In genomic region chr1:53850082-53850673, GRCh38 we compare ENCODE assay signal across 26 cellular contexts. TPM values are rescaled to one million over a fixed set of nuclear protein-coding genes. Genes with fewer than 3 reads are reported as not detected.
DNase-seq lines count a peak whose midpoint lies in the region; ATAC-seq, FAIRE-seq and TF ChIP-seq lines count a peak whose summit lies in the region.
"Had no signal": no experiment of that assay in that cellular context is flagged by ENCODE, and none has a peak within 500 bp of the region (broad histone marks: within the 10 kb centered on the region; RNA-seq: fewer than 3 reads in every experiment).

No MANE protein-coding gene starts in this region.

- H3K4me3 ChIP-seq in HepG2 (replicated peaks in 1 of 3; ENCODE audit: insufficient read depth in 1 of 3, low read depth in 2 of 3, low read length in 3 of 3) (no peak overlapping the region), right lobe of liver (no peak overlapping the region), heart right ventricle (no peak overlapping the region)
- H3K4me3 ChIP-seq: A549 had no signal

- H3K27me3 ChIP-seq in HepG2 (ENCODE audit: control insufficient read depth in 1 of 2, insufficient read depth in 2 of 2, low read length in 2 of 2) (no peaks in the 10 kb centered on the region), right lobe of liver (no peaks in the 10 kb centered on the region), heart right ventricle (no peaks in the 10 kb centered on the region)

- no peaks in the 10 kb centered on the region for H4K20me1 ChIP-seq in HepG2 (ENCODE audit: insufficient read depth, low read length)

- in situ Hi-C loops in HepG2 (cut with HindIII; ENCODE audit: extremely low pct_ligation_motif_present, low pct_unique_long_range_greater_than_20kb), result no loop called here

- peaks cover 13% of the 10 kb centered on the region for H3K4me1 Mint-ChIP-seq in neural crest cell

- peak overlapping the region; percentile 56 for H3K4me3 Mint-ChIP-seq in neural crest cell
- H3K4me3 Mint-ChIP-seq: CD4-positive, alpha-beta T cell; HFFc6 had no signal

- H3K79me2 ChIP-seq in HepG2 (ENCODE audit: insufficient read depth, low read length), result no peaks in the 10 kb centered on the region

- TF ChIP-seq POLR2A in HepG2 (IDR thresholded peaks at IDR 0.05; ENCODE audit: insufficient read depth in 1 of 2, low read depth in 2 of 2, low read length in 2 of 2), result no peak
- no peak for TF ChIP-seq POLR2A in right lobe of liver (IDR thresholded peaks at IDR 0.05)

- TF ChIP-seq CTCF in HepG2 (CRISPR knock-in tag; IDR thresholded peaks at IDR 0.05) (no peak), right lobe of liver (IDR thresholded peaks at IDR 0.05) (no peak), neural crest cell (conservative IDR thresholded peaks at IDR 0.05) (no peak), heart right ventricle (IDR thresholded peaks at IDR 0.05) (no peak)

- no peak overlapping the region for H3K9ac ChIP-seq in HepG2 (ENCODE audit: insufficient read depth, low read depth, low read length)

- CTCF ChIA-PET in HepG2 (lab: Yijun Ruan, JAX; ENCODE audit: low intra/inter-chr PET ratio, low total read pairs), result no interaction called here

- H3K36me3 Mint-ChIP-seq in neural crest cell (ENCODE audit: low read depth), result peaks cover 34% of the 10 kb centered on the region

- ATAC-seq in HepG2 (no peak), right lobe of liver (no peak), heart right ventricle (no peak)
- ATAC-seq: A549, HCT116 had no signal

- peaks cover 10% of the 10 kb centered on the region for H3K4me1 ChIP-seq in HepG2 (ENCODE audit: insufficient read depth, low read length)
- no peaks in the 10 kb centered on the region for H3K4me1 ChIP-seq in right lobe of liver
- H3K4me1 ChIP-seq in heart right ventricle, result no peaks in the 10 kb centered on the region
- H3K4me1 ChIP-seq: A549 had no signal

- BruUV-seq in HepG2 (replicated peaks; lab: Mats Ljungman, UMichigan), result no TSS peak

- H3K4me2 ChIP-seq in HepG2 (ENCODE audit: low read depth, low read length), result no peak overlapping the region
- H3K4me2 ChIP-seq: A549 had no signal

- DNase-seq in HepG2 (ENCODE audit: low spot score), result no peak
- no peak for DNase-seq in right lobe of liver
- DNase-seq in left kidney (ENCODE audit: low read depth, low spot score), result peak; percentile 25
- peak; percentile 17 for DNase-seq in neural crest cell (ENCODE audit: low read depth, low spot score)
- DNase-seq in NCI-H1694 (lab: John Stamatoyannopoulos, UW), result no peak
- no peak for DNase-seq in globus pallidus (ENCODE audit: low spot score)
- DNase-seq in heart right ventricle, result no peak
- DNase-seq: AML-193; CD4-positive, alpha-beta T cell; DMS153; DMS79; GDM1; GOT3; H7; HFFc6; IMR-90 had no signal

- no peak overlapping the region for H2AFZ ChIP-seq in HepG2 (ENCODE audit: low read length)

- no peak for FAIRE-seq in HepG2 (lab: Jason Lieb, UNC)
- FAIRE-seq: A549, GM12892, GM18507 had no signal

- 91% methylated on average over 7 of the region's 7 CpGs for WGBS in HepG2 (ENCODE audit: low lambda C conversion rate)
- WGBS in right lobe of liver (ENCODE audit: insufficient coverage, low coverage, low lambda C conversion rate, missing lambda C conversion rate), result 78% methylated on average over 3 of the region's 7 CpGs
- WGBS in heart right ventricle, 2 donors, result 86 to 91% methylated on average over 7 of the region's 7 CpGs

- H3K9me3 ChIP-seq in HepG2 (ENCODE audit: low read length), result no peaks in the 10 kb centered on the region
- no peaks in the 10 kb centered on the region for H3K9me3 ChIP-seq in right lobe of liver
- no peaks in the 10 kb centered on the region for H3K9me3 ChIP-seq in heart right ventricle
- H3K9me3 ChIP-seq: A549 had no signal

- no peak for TF ChIP-seq EP300 in HepG2 (IDR thresholded peaks at IDR 0.05; ENCODE audit: low read depth in 2 of 2, low read length in 2 of 2)
- TF ChIP-seq EP300 in HepG2 (CRISPR knock-in tag; IDR thresholded peaks at IDR 0.05; ENCODE audit: borderline replicate concordance), result no peak

- no peak for TF ChIP-seq RAD21 in HepG2 (CRISPR knock-in tag; IDR thresholded peaks at IDR 0.05)

- intact Hi-C loops in HepG2 (cut with micrococcal nuclease; ENCODE audit: unreplicated experiment) (no loop called here), right lobe of liver (cut with DNase I) (no loop called here), heart right ventricle (cut with DNase I) (loop anchor here in 1 of 10 donors (10.0 kb wide), 1 partner anchor 965 kb away; no protein-coding TSS in a partner anchor)

- peak overlapping the region; percentile 37 for H3K27ac Mint-ChIP-seq in neural crest cell (ENCODE audit: unreplicated experiment)
- H3K27ac Mint-ChIP-seq: CD4-positive, alpha-beta T cell; HFFc6 had no signal

- H3K27ac ChIP-seq in HepG2 (ENCODE audit: extremely low read length, insufficient read depth, low read length), result no peak overlapping the region
- H3K27ac ChIP-seq in right lobe of liver, result no peak overlapping the region
- no peak overlapping the region for H3K27ac ChIP-seq in heart right ventricle
- H3K27ac ChIP-seq: 22Rv1, A549, C4-2B, HL-60 had no signal

- H3K9me3 Mint-ChIP-seq in neural crest cell, result peaks cover 8% of the 10 kb centered on the region
- H3K9me3 Mint-ChIP-seq: CD4-positive, alpha-beta T cell; HFFc6 had no signal

- POLR2A ChIA-PET in HepG2 (lab: Yijun Ruan, JAX), result no interaction called here

- no peaks in the 10 kb centered on the region for H3K27me3 Mint-ChIP-seq in neural crest cell (ENCODE audit: low read depth)
- H3K27me3 Mint-ChIP-seq: CD4-positive, alpha-beta T cell had no signal

- peaks cover 4 to 6% of the 10 kb centered on the region in 2 experiments; a peak in 4 of 5 replicates for H3K36me3 ChIP-seq in HepG2 (replicated peaks in 1 of 2; ENCODE audit: control insufficient read depth in 1 of 2, insufficient read depth in 2 of 2, low read length in 2 of 2)
- H3K36me3 ChIP-seq in right lobe of liver, result peaks cover 0 to 29% (median 0%) of the 10 kb centered on the region in 4 donors
- peaks cover 0 to 47% (median 15%) of the 10 kb centered on the region in 9 donors for H3K36me3 ChIP-seq in heart right ventricle

RNA-seq across cellular contexts. Expression of gene NDC1, which starts 12.1 kb away (rescaled TPM):
- total RNA-seq in HepG2 (2016; rRNA removed; fragmentation: Illumina TruSeq; extraction: Trizol), result 44.6 and 50.9 TPM in 2 replicates
- 14.3 TPM in 2 replicates for total RNA-seq in HepG2 (2016; cell fraction: cytosol; rRNA removed; fragmentation: Illumina TruSeq; extraction: Trizol; ENCODE audit: low read depth)
- total RNA-seq in HepG2 (2016; cell fraction: insoluble cytoplasmic fraction; rRNA removed; fragmentation: Illumina TruSeq; extraction: Trizol), result 43.8 and 49.0 TPM in 2 replicates
- 24.9 and 31.6 TPM in 2 replicates for total RNA-seq in HepG2 (2016; cell fraction: membrane; rRNA removed; fragmentation: Illumina TruSeq; extraction: Trizol)
- total RNA-seq in HepG2 (2016; cell fraction: nucleus; rRNA removed; fragmentation: Illumina TruSeq; extraction: Trizol), result 44.8 and 50.7 TPM in 2 replicates
- 20.9 and 38.1 TPM in 2 replicates for polyA plus RNA-seq in HepG2 (2011; rRNA removed)
- 19.6 and 22.9 TPM in 2 replicates for polyA plus RNA-seq in HepG2 (2011; cell fraction: cytosol; rRNA removed)
- polyA plus RNA-seq in HepG2 (2011; cell fraction: nucleus; rRNA removed), result 7.1 and 8.4 TPM in 2 replicates
- 12.2 and 17.5 TPM in 2 replicates for polyA plus RNA-seq in HepG2 (2012)
- 3.9 and 4.1 TPM in 2 replicates for polyA plus RNA-seq in HepG2 (2016; cell fraction: cytosol; fragmentation: Illumina TruSeq; extraction: Trizol; ENCODE audit: low read depth)
- 28.2 and 29.8 TPM in 2 replicates for polyA plus RNA-seq in HepG2 (2016; cell fraction: insoluble cytoplasmic fraction; fragmentation: Illumina TruSeq; extraction: Trizol; ENCODE audit: low read depth)
- polyA plus RNA-seq in HepG2 (2016; cell fraction: membrane; fragmentation: Illumina TruSeq; extraction: Trizol; ENCODE audit: low read depth), result 11.7 and 13.0 TPM in 2 replicates
- polyA plus RNA-seq in HepG2 (2016; cell fraction: nucleus; fragmentation: Illumina TruSeq; extraction: Trizol; ENCODE audit: insufficient read depth, low read depth), result 44.5 and 45.2 TPM in 2 replicates
- 112 and 221 TPM in 2 replicates for polyA minus RNA-seq in HepG2 (2011; rRNA and poly(A)+ RNA removed; ENCODE audit: low replicate concordance)
- polyA minus RNA-seq in HepG2 (2011; cell fraction: cytosol; rRNA and poly(A)+ RNA removed), result 28.3 and 30.2 TPM in 2 replicates
- 15.7 and 18.4 TPM in 2 replicates for polyA minus RNA-seq in HepG2 (2011; cell fraction: nucleus; rRNA and poly(A)+ RNA removed)
- total RNA-seq in right lobe of liver, result 10 to 100 TPM in 2 of 6 experiments, 1 to 10 TPM in 4; 4.3 to 10.9 (median 5.7) TPM
- 45.6 and 47.3 TPM in 2 replicates for total RNA-seq in neural crest cell
- total RNA-seq in heart right ventricle, result 1 to 10 TPM; 4.2 to 8.0 (median 5.8) TPM
- polyA plus RNA-seq in heart right ventricle, result 1 to 10 TPM; 2.0 to 4.0 TPM

RNA-seq across cellular contexts. Expression of gene YIPF1, which starts 39.4 kb away (rescaled TPM):
- 19.0 and 21.1 TPM in 2 replicates for total RNA-seq in HepG2 (2016; rRNA removed; fragmentation: Illumina TruSeq; extraction: Trizol)
- total RNA-seq in HepG2 (2016; cell fraction: cytosol; rRNA removed; fragmentation: Illumina TruSeq; extraction: Trizol; ENCODE audit: low read depth), result 7.5 and 9.3 TPM in 2 replicates
- total RNA-seq in HepG2 (2016; cell fraction: insoluble cytoplasmic fraction; rRNA removed; fragmentation: Illumina TruSeq; extraction: Trizol), result 18.1 and 18.6 TPM in 2 replicates
- 16.3 and 17.7 TPM in 2 replicates for total RNA-seq in HepG2 (2016; cell fraction: membrane; rRNA removed; fragmentation: Illumina TruSeq; extraction: Trizol)
- total RNA-seq in HepG2 (2016; cell fraction: nucleus; rRNA removed; fragmentation: Illumina TruSeq; extraction: Trizol), result 17.0 and 19.0 TPM in 2 replicates
- polyA plus RNA-seq in HepG2 (2011; rRNA removed), result 30.8 and 31.9 TPM in 2 replicates
- polyA plus RNA-seq in HepG2 (2011; cell fraction: cytosol; rRNA removed), result 23.5 and 33.7 TPM in 2 replicates
- 13.9 and 16.7 TPM in 2 replicates for polyA plus RNA-seq in HepG2 (2011; cell fraction: nucleus; rRNA removed)
- 13.4 and 20.3 TPM in 2 replicates for polyA plus RNA-seq in HepG2 (2012)
- polyA plus RNA-seq in HepG2 (2016; cell fraction: cytosol; fragmentation: Illumina TruSeq; extraction: Trizol; ENCODE audit: low read depth), result 7.9 and 13.0 TPM in 2 replicates
- 20.3 and 20.4 TPM in 2 replicates for polyA plus RNA-seq in HepG2 (2016; cell fraction: insoluble cytoplasmic fraction; fragmentation: Illumina TruSeq; extraction: Trizol; ENCODE audit: low read depth)
- polyA plus RNA-seq in HepG2 (2016; cell fraction: membrane; fragmentation: Illumina TruSeq; extraction: Trizol; ENCODE audit: low read depth), result 14.9 and 17.0 TPM in 2 replicates
- 24.4 and 26.4 TPM in 2 replicates for polyA plus RNA-seq in HepG2 (2016; cell fraction: nucleus; fragmentation: Illumina TruSeq; extraction: Trizol; ENCODE audit: insufficient read depth, low read depth)
- polyA minus RNA-seq in HepG2 (2011; rRNA and poly(A)+ RNA removed; ENCODE audit: low replicate concordance), result 26.9 and 28.2 TPM in 2 replicates
- polyA minus RNA-seq in HepG2 (2011; cell fraction: cytosol; rRNA and poly(A)+ RNA removed), result 9.4 and 12.6 TPM in 2 replicates
- polyA minus RNA-seq in HepG2 (2011; cell fraction: nucleus; rRNA and poly(A)+ RNA removed), result 10.3 and 15.3 TPM in 2 replicates
- total RNA-seq in right lobe of liver, result 10 to 100 TPM; 20.5 to 34.5 (median 25.4) TPM
- 22.2 and 25.7 TPM in 2 replicates for total RNA-seq in neural crest cell
- total RNA-seq in heart right ventricle, result 10 to 100 TPM; 10.2 to 20.1 (median 13.2) TPM
- 10 to 100 TPM in 1 of 2 donors, 1 to 10 TPM in 1; 9.6 to 22.1 TPM for polyA plus RNA-seq in heart right ventricle

RNA-seq across cellular contexts. Expression of gene DIO1, which starts 43.8 kb away (rescaled TPM):
- total RNA-seq in HepG2 (2016; rRNA removed; fragmentation: Illumina TruSeq; extraction: Trizol), result 31.1 and 45.6 TPM in 2 replicates
- 6.5 and 7.5 TPM in 2 replicates for total RNA-seq in HepG2 (2016; cell fraction: cytosol; rRNA removed; fragmentation: Illumina TruSeq; extraction: Trizol; ENCODE audit: low read depth)
- 32.5 and 46.6 TPM in 2 replicates for total RNA-seq in HepG2 (2016; cell fraction: insoluble cytoplasmic fraction; rRNA removed; fragmentation: Illumina TruSeq; extraction: Trizol)
- total RNA-seq in HepG2 (2016; cell fraction: membrane; rRNA removed; fragmentation: Illumina TruSeq; extraction: Trizol), result 19.8 and 20.1 TPM in 2 replicates
- 40.7 and 43.4 TPM in 2 replicates for total RNA-seq in HepG2 (2016; cell fraction: nucleus; rRNA removed; fragmentation: Illumina TruSeq; extraction: Trizol)
- polyA plus RNA-seq in HepG2 (2011; rRNA removed), result 13.5 and 16.3 TPM in 2 replicates
- polyA plus RNA-seq in HepG2 (2011; cell fraction: cytosol; rRNA removed), result 11.0 and 14.6 TPM in 2 replicates
- polyA plus RNA-seq in HepG2 (2011; cell fraction: nucleus; rRNA removed), result 6.9 and 7.0 TPM in 2 replicates
- polyA plus RNA-seq in HepG2 (2012), result 8.0 and 13.8 TPM in 2 replicates
- 4.3 and 4.9 TPM in 2 replicates for polyA plus RNA-seq in HepG2 (2016; cell fraction: cytosol; fragmentation: Illumina TruSeq; extraction: Trizol; ENCODE audit: low read depth)
- polyA plus RNA-seq in HepG2 (2016; cell fraction: insoluble cytoplasmic fraction; fragmentation: Illumina TruSeq; extraction: Trizol; ENCODE audit: low read depth), result 27.2 and 29.7 TPM in 2 replicates
- 9.8 and 10.5 TPM in 2 replicates for polyA plus RNA-seq in HepG2 (2016; cell fraction: membrane; fragmentation: Illumina TruSeq; extraction: Trizol; ENCODE audit: low read depth)
- polyA plus RNA-seq in HepG2 (2016; cell fraction: nucleus; fragmentation: Illumina TruSeq; extraction: Trizol; ENCODE audit: insufficient read depth, low read depth), result 59.0 and 63.1 TPM in 2 replicates
- polyA minus RNA-seq in HepG2 (2011; rRNA and poly(A)+ RNA removed; ENCODE audit: low replicate concordance), result 20.1 TPM in 1 of 2 replicates, not detected in the other
- polyA minus RNA-seq in HepG2 (2011; cell fraction: cytosol; rRNA and poly(A)+ RNA removed), result 7.8 and 8.1 TPM in 2 replicates
- 13.6 and 13.8 TPM in 2 replicates for polyA minus RNA-seq in HepG2 (2011; cell fraction: nucleus; rRNA and poly(A)+ RNA removed)
- 100 to 1,000 TPM in 3 of 6 experiments, 10 to 100 TPM in 3; 27.2 to 132 (median 72.1) TPM for total RNA-seq in right lobe of liver
- not detected in 2 replicates for total RNA-seq in neural crest cell
- not detected for total RNA-seq in heart right ventricle
- not detected for polyA plus RNA-seq in heart right ventricle
- total RNA-seq: CD4-positive, alpha-beta T cell; Daoy; H7; HFFc6; HT1080; IMR-90 had no signal
- polyA plus RNA-seq: BJ, IMR-90 had no signal

Comparison
In these comparisons a context has a peak if more than half of its experiments do, and no peak if none do; other contexts are left out.
1. DNase-seq: peak in left kidney (single experiment) and neural crest cell (single experiment); none in HepG2 (single experiment), right lobe of liver (0 of 3), NCI-H1694 (single experiment), globus pallidus (single experiment) and heart right ventricle (0 of 2).